1 cellular context compared by ENCODE assay signal in genomic region chr12:94640134-94640928, GRCh38.
TF ChIP-seq lines count a peak whose summit lies in the region.

No MANE protein-coding gene starts in this region.

TF ChIP-seq in GM12878, 131 proteins besides CTCF, POLR2A, EP300 and RAD21 (continued from another document and continues in another):
- TF ChIP-seq SKIL (IDR thresholded peaks at IDR 0.05; ENCODE audit: low read depth, poor library complexity, severe bottlenecking), result peak; percentile 90
- TF ChIP-seq SPI1 (IDR thresholded peaks at IDR 0.05; ENCODE audit: borderline replicate concordance, insufficient read depth, low read depth, low read length), result no peak
- no peak for TF ChIP-seq ASH2L (IDR thresholded peaks at IDR 0.05; ENCODE audit: borderline replicate concordance, low read depth)
- TF ChIP-seq RELA (IDR thresholded peaks at IDR 0.05; ENCODE audit: borderline replicate concordance, partially characterized antibody), result no peak
- peak; percentile 91 for TF ChIP-seq BCL3 (IDR thresholded peaks at IDR 0.05; ENCODE audit: borderline replicate concordance, insufficient read depth, low read depth, low read length, poor library complexity, severe bottlenecking)
- no peak for TF ChIP-seq HDAC2 (IDR thresholded peaks at IDR 0.05)
- TF ChIP-seq REST (IDR thresholded peaks at IDR 0.05; ENCODE audit: low read depth, low read length), result peak; percentile 22; the same call in 1 of the 2 replicates
- no peak for TF ChIP-seq IRF3 (IDR thresholded peaks at IDR 0.05)
- no peak for TF ChIP-seq E2F4 (IDR thresholded peaks at IDR 0.05; ENCODE audit: low read depth, low read length)
- no peak for TF ChIP-seq RFX5 (IDR thresholded peaks at IDR 0.05; ENCODE audit: low read depth, low read length)
- peak; percentile 88 for TF ChIP-seq MLLT1 (IDR thresholded peaks at IDR 0.05)
- no peak for TF ChIP-seq ZZZ3 (IDR thresholded peaks at IDR 0.05; ENCODE audit: control insufficient read depth, insufficient read length, low read depth)
- peak; percentile 75 for TF ChIP-seq ZNF217 (IDR thresholded peaks at IDR 0.05)
- TF ChIP-seq MTA3 (IDR thresholded peaks at IDR 0.05; ENCODE audit: borderline replicate concordance, low read length), result peak; percentile 98
- peak in 1 of 2 experiments; percentile 95; a peak in 2 of 4 replicates for TF ChIP-seq ETV6 (conservative IDR thresholded peaks at IDR 0.05 in 1 of 2, IDR thresholded peaks at IDR 0.05 in 1 of 2; ENCODE audit: borderline replicate concordance in 1 of 2, low read depth in 1 of 2)
- peak; percentile 82; the same call in 1 of the 2 replicates for TF ChIP-seq JUND (IDR thresholded peaks at IDR 0.05; ENCODE audit: low read depth, low read length)
- no peak for TF ChIP-seq ZBTB4 (CRISPR knock-in tag; IDR thresholded peaks at IDR 0.05)
- TF ChIP-seq ZNF622 (IDR thresholded peaks at IDR 0.05), result no peak
- TF ChIP-seq RELB (IDR thresholded peaks at IDR 0.05; ENCODE audit: low read depth), result peak; percentile 86
- peak; percentile 30 for TF ChIP-seq SP1 (IDR thresholded peaks at IDR 0.05; ENCODE audit: low read depth, low read length)
- peak; percentile 17; the same call in 1 of the 2 replicates for TF ChIP-seq PKNOX1 (IDR thresholded peaks at IDR 0.05)
- TF ChIP-seq CHD4 (IDR thresholded peaks at IDR 0.05), result no peak
- TF ChIP-seq NR2F1 (conservative IDR thresholded peaks at IDR 0.05), result peak; percentile 69
- peak; percentile 92 for TF ChIP-seq YY1 (IDR thresholded peaks at IDR 0.05; ENCODE audit: low read depth, low read length)
- TF ChIP-seq BHLHE40 (IDR thresholded peaks at IDR 0.05; ENCODE audit: borderline replicate concordance in 1 of 2, low read depth in 2 of 2, low read length in 1 of 2), result peak; percentile 9 to 64; a peak in 1 of 4 replicates
- TF ChIP-seq NR2C2 (IDR thresholded peaks at IDR 0.05; ENCODE audit: borderline replicate concordance, control insufficient read depth, insufficient read length, low read depth), result no peak
- TF ChIP-seq CREB1 (IDR thresholded peaks at IDR 0.05; ENCODE audit: low read depth), result peak; percentile 92
- no peak for TF ChIP-seq ZNF274 (IDR thresholded peaks at IDR 0.05; ENCODE audit: insufficient read depth, insufficient read length)
- no peak for TF ChIP-seq WRNIP1 (IDR thresholded peaks at IDR 0.05; ENCODE audit: borderline replicate concordance, low read depth, low read length)
- TF ChIP-seq BCLAF1 (IDR thresholded peaks at IDR 0.05), result no peak
- TF ChIP-seq LARP7 (IDR thresholded peaks at IDR 0.05), result no peak
- no peak for TF ChIP-seq ZNF384 (IDR thresholded peaks at IDR 0.05; ENCODE audit: borderline replicate concordance, low read depth, low read length)
- peak; percentile 98 for TF ChIP-seq ATF7 (IDR thresholded peaks at IDR 0.05; ENCODE audit: low read depth)
- no peak for TF ChIP-seq RBBP5 (conservative IDR thresholded peaks at IDR 0.05)
- TF ChIP-seq PAX5 (IDR thresholded peaks at IDR 0.05; ENCODE audit: borderline replicate concordance, low read depth, low read length), result peak; percentile 88
- TF ChIP-seq MXI1 (IDR thresholded peaks at IDR 0.05; ENCODE audit: low read depth, low read length), result no peak
- peak; percentile 70; the same call in 1 of the 2 replicates for TF ChIP-seq ZNF24 (IDR thresholded peaks at IDR 0.05)
- TF ChIP-seq HCFC1 (IDR thresholded peaks at IDR 0.05; ENCODE audit: low read length), result no peak
- TF ChIP-seq KLF5 (IDR thresholded peaks at IDR 0.05; ENCODE audit: partially characterized antibody), result no peak
